8 cellular contexts compared by ENCODE assay signal in the genomic region with DNA sequence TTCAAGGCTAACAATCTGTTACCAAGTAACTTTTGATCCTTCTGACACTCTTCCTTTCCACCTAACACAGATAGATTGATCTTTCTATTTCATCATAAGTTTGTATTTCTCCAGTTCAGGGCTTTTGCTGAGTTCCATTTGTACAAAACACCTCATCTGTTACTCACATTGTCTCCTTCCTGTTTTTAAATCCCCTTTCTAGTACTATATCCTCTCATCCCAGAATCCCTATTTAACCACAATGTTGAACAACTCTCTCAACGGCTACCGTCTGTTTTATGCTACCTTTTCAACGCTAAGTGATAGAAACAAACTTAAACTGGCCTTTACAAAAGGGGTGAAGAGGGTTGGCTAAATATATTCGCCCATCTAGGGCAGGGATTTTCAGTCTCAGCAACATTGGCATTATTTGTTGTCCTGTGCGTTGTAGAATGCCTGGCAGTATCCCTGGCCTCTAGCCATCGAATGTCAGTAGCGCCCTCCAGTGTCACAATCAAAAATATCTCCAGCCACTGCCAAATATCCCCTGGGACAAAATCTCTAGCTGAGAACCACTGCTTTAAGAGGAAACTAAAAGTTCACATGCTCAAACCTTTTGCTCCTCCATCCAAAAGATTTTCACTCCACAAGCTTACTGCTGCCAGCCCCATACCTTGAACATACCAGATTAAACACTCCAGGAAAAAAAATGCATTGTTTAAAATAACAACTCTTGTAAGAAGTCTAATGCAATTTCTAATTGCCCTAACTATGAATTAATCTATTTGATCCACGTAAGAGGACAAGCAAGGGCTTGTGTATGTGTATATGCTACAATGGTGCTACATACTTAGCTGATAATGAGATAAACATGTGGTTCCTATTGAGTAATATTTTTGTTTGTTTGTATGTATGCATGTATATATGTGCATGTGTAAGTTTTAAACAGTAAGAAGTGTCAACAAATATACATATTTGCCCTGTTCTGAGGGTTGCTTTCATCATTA.
DNase-seq lines count a peak whose midpoint lies in the region; ATAC-seq and TF ChIP-seq lines count a peak whose summit lies in the region.

No MANE protein-coding gene starts in this region.

- no peak overlapping the region for H3K27ac Mint-ChIP-seq in osteocyte (ENCODE audit: unreplicated experiment)
- H3K27ac Mint-ChIP-seq in activated T-cell treated with anti-CD3 and anti-CD28 coated beads, Interleukin-2, amount 50 U/mL, for 72 hours: no peak overlapping the region

- DNase-seq in GM12864 (ENCODE audit: low read depth) (no peak), NCI-H748 (lab: John Stamatoyannopoulos, UW; ENCODE audit: unreplicated experiment) (peak; percentile 81), epithelial cell of prostate (ENCODE audit: low read depth, low spot score) (no peak), osteocyte (ENCODE audit: extremely low spot score, unreplicated experiment) (no peak), AG08395 (ENCODE audit: low spot score) (no peak)
- DNase-seq in activated T-cell treated with anti-CD3 and anti-CD28 coated beads, Interleukin-2, amount 50 U/mL, for 72 hours: no peak

- no peak overlapping the region for H3K4me3 ChIP-seq in GM12864 (ENCODE audit: low read depth, low read length)

- H3K27ac ChIP-seq in epithelial cell of prostate: peak overlapping the region; percentile 42

- no peaks in the 10 kb centered on the region for H3K9me3 Mint-ChIP-seq in osteocyte (ENCODE audit: unreplicated experiment)
- H3K9me3 Mint-ChIP-seq in activated T-cell treated with anti-CD3 and anti-CD28 coated beads, Interleukin-2, amount 50 U/mL, for 72 hours: peaks cover 2 to 4% of the 10 kb centered on the region in 2 donors

- no peaks in the 10 kb centered on the region for H3K27me3 Mint-ChIP-seq in osteocyte (ENCODE audit: unreplicated experiment)
- H3K27me3 Mint-ChIP-seq in activated T-cell treated with anti-CD3 and anti-CD28 coated beads, Interleukin-2, amount 50 U/mL, for 72 hours (ENCODE audit: low read depth): no peaks in the 10 kb centered on the region

- peak; percentile 32 for TF ChIP-seq CTCF in GM12864 (IDR thresholded peaks at IDR 0.05; ENCODE audit: low read depth, low read length, missing control alignments)
- TF ChIP-seq CTCF in osteocyte (IDR thresholded peaks at IDR 0.05): peak; percentile 40

- H3K4me1 Mint-ChIP-seq in osteocyte (ENCODE audit: unreplicated experiment): no peaks in the 10 kb centered on the region
- H3K4me1 Mint-ChIP-seq in activated T-cell treated with anti-CD3 and anti-CD28 coated beads, Interleukin-2, amount 50 U/mL, for 72 hours (ENCODE audit: low read depth): no peaks in the 10 kb centered on the region

- no peak overlapping the region for H3K4me3 Mint-ChIP-seq in osteocyte (ENCODE audit: unreplicated experiment)
- H3K4me3 Mint-ChIP-seq in activated T-cell treated with anti-CD3 and anti-CD28 coated beads, Interleukin-2, amount 50 U/mL, for 72 hours: no peak overlapping the region

- no peaks in the 10 kb centered on the region for H3K36me3 Mint-ChIP-seq in osteocyte (ENCODE audit: unreplicated experiment)
- H3K36me3 Mint-ChIP-seq in activated T-cell treated with anti-CD3 and anti-CD28 coated beads, Interleukin-2, amount 50 U/mL, for 72 hours (ENCODE audit: insufficient read depth in 2 of 2): no peaks in the 10 kb centered on the region

- ATAC-seq in HG03135 (IDR thresholded peaks at IDR 0.05; ENCODE audit: unreplicated experiment) (peak; percentile 78), GM21737 (IDR thresholded peaks at IDR 0.05; ENCODE audit: unreplicated experiment) (no peak)
- no peak for ATAC-seq in activated T-cell treated with anti-CD3 and anti-CD28 coated beads, Interleukin-2, amount 50 U/mL, for 72 hours (replicated peaks in 1 of 2)
